Comparison of ENCODE assay signal across 12 cellular contexts in the genomic region with DNA sequence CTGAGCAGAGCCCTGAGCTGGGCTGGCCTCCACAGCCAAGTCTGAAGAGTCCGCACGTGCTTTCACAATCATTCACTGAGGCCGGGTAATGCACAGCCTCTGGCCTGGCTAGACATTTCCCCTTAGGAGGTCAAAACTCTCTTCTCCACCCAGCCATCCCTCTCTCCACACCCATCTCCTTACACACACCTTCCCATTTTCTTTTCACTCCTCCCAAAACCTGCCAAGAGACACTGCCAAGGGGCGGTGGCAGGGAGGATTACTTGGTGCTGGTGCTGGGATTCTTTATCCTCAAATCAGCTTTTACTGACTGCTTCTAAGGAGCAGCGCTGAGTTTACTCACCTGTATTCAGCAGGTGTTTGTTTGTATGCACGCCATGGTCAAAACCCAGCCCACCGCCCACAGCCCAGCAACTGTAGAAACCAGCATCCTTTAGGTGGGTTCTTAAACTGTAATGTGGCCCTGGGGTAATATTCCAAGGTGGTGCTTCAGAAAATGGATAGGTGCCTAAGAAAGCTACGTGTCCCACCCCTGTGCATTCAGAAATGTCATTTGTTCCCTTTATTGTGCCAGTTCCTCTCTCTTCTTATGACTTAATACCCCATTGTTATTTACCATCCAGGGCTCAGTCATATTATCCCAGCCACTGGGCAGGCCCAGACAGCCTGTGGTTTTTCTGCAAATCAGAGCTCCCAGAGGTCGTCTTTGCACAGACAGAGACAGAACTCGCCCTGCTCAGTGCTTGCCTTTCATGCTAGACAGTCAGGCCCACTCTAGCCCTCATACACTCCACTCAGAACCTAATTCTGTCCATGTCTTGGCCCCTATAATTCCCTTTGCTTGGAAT.
DNase-seq lines count a peak whose midpoint lies in the region; ATAC-seq, FAIRE-seq and TF ChIP-seq lines count a peak whose summit lies in the region.
"Had no signal": no experiment of that assay in that cellular context is flagged by ENCODE, and none has a peak within 500 bp of the region (broad histone marks: within the 10 kb centered on the region; RNA-seq: fewer than 3 reads in every experiment).

No MANE protein-coding gene starts in this region.

- TF ChIP-seq RAD21 in A549 (conservative IDR thresholded peaks at IDR 0.05 in 1 of 2, IDR thresholded peaks at IDR 0.05 in 1 of 2): no peak

- POLR2A ChIA-PET in A549 (lab: Yijun Ruan, JAX) (no interaction called here), MCF 10A (lab: Yijun Ruan, JAX) (interaction anchor here (0.6 to 4.9 kb wide), 33 partner anchors 10 to 1065 kb away, joined by 3 to 67 read pairs (median 5); a partner anchor contains a TSS)

- no peak overlapping the region for H3K27ac ChIP-seq in A549
- H3K27ac ChIP-seq: thoracic aorta had no signal

- no peak overlapping the region for H3K4me2 ChIP-seq in A549

- no peak for TF ChIP-seq EP300 in A549 (IDR thresholded peaks at IDR 0.05)

- peaks cover 29% of the 10 kb centered on the region for H3K4me1 Mint-ChIP-seq in MCF 10A (ENCODE audit: insufficient read depth, unreplicated experiment)
- H3K4me1 Mint-ChIP-seq: memory B cell had no signal

- H3K9me3 ChIP-seq in A549: no peaks in the 10 kb centered on the region
- no peaks in the 10 kb centered on the region for H3K9me3 ChIP-seq in mucosa of descending colon
- H3K9me3 ChIP-seq: thoracic aorta had no signal

- CTCF ChIA-PET in A549 (lab: Yijun Ruan, JAX) (interaction anchor here (0.8 to 1.0 kb wide), 2 partner anchors 23 to 73 kb away, joined by 3 read pairs; no protein-coding TSS in a partner anchor), MCF 10A (lab: Yijun Ruan, JAX) (interaction anchor here (0.5 to 1.7 kb wide), 12 partner anchors 9 to 1945 kb away, joined by 3 to 5 read pairs (median 3); no protein-coding TSS in a partner anchor)

- FAIRE-seq in A549 (lab: Jason Lieb, UNC): no peak

- H3K36me3 ChIP-seq in mucosa of descending colon (ENCODE audit: low read depth): no peaks in the 10 kb centered on the region
- H3K36me3 ChIP-seq: thoracic aorta had no signal

- H3K4me3 ChIP-seq in A549 (no peak overlapping the region), mucosa of descending colon (no peak overlapping the region)
- H3K4me3 ChIP-seq: thoracic aorta had no signal

- TF ChIP-seq CTCF in A549 (IDR thresholded peaks at IDR 0.05) (no peak), MCF 10A (IDR thresholded peaks at IDR 0.05; ENCODE audit: unreplicated experiment) (no peak), mucosa of descending colon (IDR thresholded peaks at IDR 0.05) (no peak)

- TF ChIP-seq POLR2A in A549 (IDR thresholded peaks at IDR 0.05; ENCODE audit: low read length): no peak

- no peak overlapping the region for H3K4me3 Mint-ChIP-seq in MCF 10A (ENCODE audit: unreplicated experiment)
- H3K4me3 Mint-ChIP-seq: memory B cell had no signal

- peak; percentile 28 to 45; a peak in 4 of 6 replicates for ATAC-seq in A549
- ATAC-seq in GM19324 (IDR thresholded peaks at IDR 0.05; ENCODE audit: low FRiP score, unreplicated experiment): peak; percentile 72
- ATAC-seq in HG03460 (IDR thresholded peaks at IDR 0.05; ENCODE audit: unreplicated experiment): no peak
- ATAC-seq in mucosa of descending colon: no peak

- no peaks in the 10 kb centered on the region for H3K4me1 ChIP-seq in A549
- H3K4me1 ChIP-seq in mucosa of descending colon (ENCODE audit: low read depth): no peaks in the 10 kb centered on the region

- peak overlapping the region; percentile 9 for H3K27ac Mint-ChIP-seq in MCF 10A (ENCODE audit: low read depth, unreplicated experiment)
- H3K27ac Mint-ChIP-seq: memory B cell had no signal

- DNase-seq in A549 (ENCODE audit: low read depth in 1 of 2, low spot score in 1 of 2) (no peak), MV-4-11 (lab: John Stamatoyannopoulos, UW) (peak; percentile 26), MCF 10A (ENCODE audit: unreplicated experiment) (peak; percentile 77), AML-193 (lab: John Stamatoyannopoulos, UW) (no peak), HuH-7.5 (ENCODE audit: low spot score) (no peak), mucosa of descending colon (no peak)
- DNase-seq: effector memory CD4-positive, alpha-beta T cell; NCI-H1048 had no signal

- intact Hi-C loops in MCF 10A (cut with micrococcal nuclease) (loop anchor here (5.0 kb wide), 1 partner anchor 69 kb away; no protein-coding TSS in a partner anchor), mucosa of descending colon (cut with DNase I, micrococcal nuclease) (no loop called here)

- no peaks in the 10 kb centered on the region for H3K9me3 Mint-ChIP-seq in MCF 10A (ENCODE audit: unreplicated experiment)
- H3K9me3 Mint-ChIP-seq: memory B cell had no signal

- no TSS peak for BruUV-seq in MCF 10A (replicated peaks; lab: Mats Ljungman, UMichigan)

- 79% methylated on average over 10 of the region's 10 CpGs for WGBS in A549 (ENCODE audit: missing lambda C conversion rate)

- H3K36me3 Mint-ChIP-seq in MCF 10A (ENCODE audit: insufficient read depth, unreplicated experiment): no peaks in the 10 kb centered on the region

- H3K27me3 Mint-ChIP-seq in MCF 10A (ENCODE audit: insufficient read depth, unreplicated experiment): no peaks in the 10 kb centered on the region
- H3K27me3 Mint-ChIP-seq: memory B cell had no signal

TF ChIP-seq in A549, 52 proteins besides CTCF, POLR2A, EP300 and RAD21:
- no peak for TF ChIP-seq EHMT2 (IDR thresholded peaks at IDR 0.05; ENCODE audit: low read depth)
- TF ChIP-seq RFX5 (IDR thresholded peaks at IDR 0.05): no peak
- TF ChIP-seq RCOR1 (IDR thresholded peaks at IDR 0.05; ENCODE audit: low read depth, low read length): no peak
- no peak for TF ChIP-seq ESRRA (IDR thresholded peaks at IDR 0.05; ENCODE audit: borderline replicate concordance, low read length)
- TF ChIP-seq RARB (CRISPR knock-in tag; IDR thresholded peaks at IDR 0.05): no peak
- TF ChIP-seq, protein P1, sequence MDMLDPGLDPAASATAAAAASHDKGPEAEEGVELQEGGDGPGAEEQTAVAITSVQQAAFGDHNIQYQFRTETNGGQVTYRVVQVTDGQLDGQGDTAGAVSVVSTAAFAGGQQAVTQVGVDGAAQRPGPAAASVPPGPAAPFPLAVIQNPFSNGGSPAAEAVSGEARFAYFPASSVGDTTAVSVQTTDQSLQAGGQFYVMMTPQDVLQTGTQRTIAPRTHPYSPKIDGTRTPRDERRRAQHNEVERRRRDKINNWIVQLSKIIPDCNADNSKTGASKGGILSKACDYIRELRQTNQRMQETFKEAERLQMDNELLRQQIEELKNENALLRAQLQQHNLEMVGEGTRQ (IDR thresholded peaks at IDR 0.05): no peak
- no peak for TF ChIP-seq FOSB (CRISPR knock-in tag; IDR thresholded peaks at IDR 0.05)
- TF ChIP-seq, protein P2, sequence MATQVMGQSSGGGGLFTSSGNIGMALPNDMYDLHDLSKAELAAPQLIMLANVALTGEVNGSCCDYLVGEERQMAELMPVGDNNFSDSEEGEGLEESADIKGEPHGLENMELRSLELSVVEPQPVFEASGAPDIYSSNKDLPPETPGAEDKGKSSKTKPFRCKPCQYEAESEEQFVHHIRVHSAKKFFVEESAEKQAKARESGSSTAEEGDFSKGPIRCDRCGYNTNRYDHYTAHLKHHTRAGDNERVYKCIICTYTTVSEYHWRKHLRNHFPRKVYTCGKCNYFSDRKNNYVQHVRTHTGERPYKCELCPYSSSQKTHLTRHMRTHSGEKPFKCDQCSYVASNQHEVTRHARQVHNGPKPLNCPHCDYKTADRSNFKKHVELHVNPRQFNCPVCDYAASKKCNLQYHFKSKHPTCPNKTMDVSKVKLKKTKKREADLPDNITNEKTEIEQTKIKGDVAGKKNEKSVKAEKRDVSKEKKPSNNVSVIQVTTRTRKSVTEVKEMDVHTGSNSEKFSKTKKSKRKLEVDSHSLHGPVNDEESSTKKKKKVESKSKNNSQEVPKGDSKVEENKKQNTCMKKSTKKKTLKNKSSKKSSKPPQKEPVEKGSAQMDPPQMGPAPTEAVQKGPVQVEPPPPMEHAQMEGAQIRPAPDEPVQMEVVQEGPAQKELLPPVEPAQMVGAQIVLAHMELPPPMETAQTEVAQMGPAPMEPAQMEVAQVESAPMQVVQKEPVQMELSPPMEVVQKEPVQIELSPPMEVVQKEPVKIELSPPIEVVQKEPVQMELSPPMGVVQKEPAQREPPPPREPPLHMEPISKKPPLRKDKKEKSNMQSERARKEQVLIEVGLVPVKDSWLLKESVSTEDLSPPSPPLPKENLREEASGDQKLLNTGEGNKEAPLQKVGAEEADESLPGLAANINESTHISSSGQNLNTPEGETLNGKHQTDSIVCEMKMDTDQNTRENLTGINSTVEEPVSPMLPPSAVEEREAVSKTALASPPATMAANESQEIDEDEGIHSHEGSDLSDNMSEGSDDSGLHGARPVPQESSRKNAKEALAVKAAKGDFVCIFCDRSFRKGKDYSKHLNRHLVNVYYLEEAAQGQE (IDR thresholded peaks at IDR 0.05): no peak
- no peak for TF ChIP-seq RNF2 (IDR thresholded peaks at IDR 0.05; ENCODE audit: borderline replicate concordance, low read depth)
- TF ChIP-seq NR3C1 (IDR thresholded peaks at IDR 0.05): no peak
- TF ChIP-seq JUNB (IDR thresholded peaks at IDR 0.05): no peak
- TF ChIP-seq BHLHE40 (IDR thresholded peaks at IDR 0.05; ENCODE audit: low read depth, low read length): no peak
- TF ChIP-seq FOSL2 (IDR thresholded peaks at IDR 0.05): no peak
- TF ChIP-seq FOSL2 (CRISPR knock-in tag; IDR thresholded peaks at IDR 0.05): no peak
- TF ChIP-seq, protein P3, sequence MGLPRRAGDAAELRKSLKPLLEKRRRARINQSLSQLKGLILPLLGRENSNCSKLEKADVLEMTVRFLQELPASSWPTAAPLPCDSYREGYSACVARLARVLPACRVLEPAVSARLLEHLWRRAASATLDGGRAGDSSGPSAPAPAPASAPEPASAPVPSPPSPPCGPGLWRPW (IDR thresholded peaks at IDR 0.05): no peak
- no peak for TF ChIP-seq CBX2 (IDR thresholded peaks at IDR 0.05; ENCODE audit: borderline replicate concordance, low read depth)
- TF ChIP-seq, protein P4, sequence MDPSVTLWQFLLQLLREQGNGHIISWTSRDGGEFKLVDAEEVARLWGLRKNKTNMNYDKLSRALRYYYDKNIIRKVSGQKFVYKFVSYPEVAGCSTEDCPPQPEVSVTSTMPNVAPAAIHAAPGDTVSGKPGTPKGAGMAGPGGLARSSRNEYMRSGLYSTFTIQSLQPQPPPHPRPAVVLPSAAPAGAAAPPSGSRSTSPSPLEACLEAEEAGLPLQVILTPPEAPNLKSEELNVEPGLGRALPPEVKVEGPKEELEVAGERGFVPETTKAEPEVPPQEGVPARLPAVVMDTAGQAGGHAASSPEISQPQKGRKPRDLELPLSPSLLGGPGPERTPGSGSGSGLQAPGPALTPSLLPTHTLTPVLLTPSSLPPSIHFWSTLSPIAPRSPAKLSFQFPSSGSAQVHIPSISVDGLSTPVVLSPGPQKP (IDR thresholded peaks at IDR 0.05; ENCODE audit: low read depth, low read length): no peak
- no peak for TF ChIP-seq ZNF302 (CRISPR knock-in tag; IDR thresholded peaks at IDR 0.05)
- TF ChIP-seq MAZ (IDR thresholded peaks at IDR 0.05; ENCODE audit: borderline replicate concordance, low read depth, low read length): no peak
- TF ChIP-seq CHD2 (IDR thresholded peaks at IDR 0.05; ENCODE audit: low read length, partially characterized antibody): no peak
TF ChIP-seq in A549: peak in this region for 0.

Comparison
In these comparisons a context has a peak if more than half of its experiments do, and no peak if none do; other contexts are left out.
1. ATAC-seq: peak in A549 (2 of 2) and GM19324 (single experiment); none in HG03460 (single experiment) and mucosa of descending colon (single experiment).
2. DNase-seq: peak in MV-4-11 (single experiment) and MCF 10A (single experiment); none in A549 (0 of 2), AML-193 (0 of 2), HuH-7.5 (single experiment) and mucosa of descending colon (0 of 3).